Comparison of ENCODE assay signal across 18 cellular contexts in genomic region chr16:47657032-47657431, GRCh38.
DNase-seq lines count a peak whose midpoint lies in the region; ATAC-seq and TF ChIP-seq lines count a peak whose summit lies in the region.
"Had no signal": no experiment of that assay in that cellular context is flagged by ENCODE, and none has a peak within 500 bp of the region (broad histone marks: within the 10 kb centered on the region; RNA-seq: fewer than 3 reads in every experiment).

No MANE protein-coding gene starts in this region.

- POLR2A ChIA-PET in naive thymus-derived CD8-positive, alpha-beta T cell (lab: Charles Lee): no interaction called here
- POLR2A ChIA-PET in CD8-positive, alpha-beta memory T cell (lab: Charles Lee): no interaction called here

- no peaks in the 10 kb centered on the region for H3K4me1 Mint-ChIP-seq in neural crest cell
- no peaks in the 10 kb centered on the region for H3K4me1 Mint-ChIP-seq in naive thymus-derived CD8-positive, alpha-beta T cell
- H3K4me1 Mint-ChIP-seq in CD8-positive, alpha-beta memory T cell: no peaks in the 10 kb centered on the region
- H3K4me1 Mint-ChIP-seq: CD14-positive monocyte; CD4-positive, alpha-beta memory T cell had no signal

- H3K27ac Mint-ChIP-seq in neural crest cell (ENCODE audit: unreplicated experiment): peak overlapping the region; percentile 60
- peak overlapping the region in 1 of 10 donors; percentile 22 for H3K27ac Mint-ChIP-seq in naive thymus-derived CD8-positive, alpha-beta T cell
- peak overlapping the region in 2 of 8 donors; percentile 32 to 71 for H3K27ac Mint-ChIP-seq in CD8-positive, alpha-beta memory T cell

- TF ChIP-seq RAD21 in liver (IDR thresholded peaks at IDR 0.05): peak in 1 of 2 donors; percentile 8

- H3K27me3 Mint-ChIP-seq in neural crest cell (ENCODE audit: low read depth): no peaks in the 10 kb centered on the region
- H3K27me3 Mint-ChIP-seq in naive thymus-derived CD8-positive, alpha-beta T cell: no peaks in the 10 kb centered on the region
- no peaks in the 10 kb centered on the region for H3K27me3 Mint-ChIP-seq in CD8-positive, alpha-beta memory T cell
- H3K27me3 Mint-ChIP-seq: CD4-positive, alpha-beta memory T cell; CD4-positive, CD25-positive, alpha-beta regulatory T cell had no signal

- H3K9me3 ChIP-seq in liver (ENCODE audit: control insufficient read depth in 4 of 4, low read length in 3 of 4): no peaks in the 10 kb centered on the region
- H3K9me3 ChIP-seq in CD8-positive, alpha-beta memory T cell (ENCODE audit: low read length): no peaks in the 10 kb centered on the region
- H3K9me3 ChIP-seq: BE2C, BLaER1, Caco-2 had no signal

- WGBS in liver: 42% methylated on average over 3 of the region's 3 CpGs

- H3K9ac ChIP-seq in liver (ENCODE audit: low read depth in 1 of 2, low read length in 2 of 2): no peak overlapping the region
- H3K9ac ChIP-seq: BLaER1 had no signal

- no peak overlapping the region for H3K27ac ChIP-seq in liver (ENCODE audit: low read depth in 1 of 2, low read length in 2 of 2)
- H3K27ac ChIP-seq in CD8-positive, alpha-beta memory T cell (ENCODE audit: low read depth, low read length): no peak overlapping the region
- H3K27ac ChIP-seq: BLaER1 had no signal

- no peak overlapping the region for H3K4me3 ChIP-seq in liver (ENCODE audit: low read depth in 1 of 3, low read length in 3 of 3)
- no peak overlapping the region for H3K4me3 ChIP-seq in CD8-positive, alpha-beta memory T cell (ENCODE audit: low read length)
- H3K4me3 ChIP-seq: BLaER1 had no signal

- CTCF ChIA-PET in CD8-positive, alpha-beta memory T cell (lab: Charles Lee): no interaction called here

- peaks cover 0 to 26% (median 22%) of the 10 kb centered on the region in 4 donors for H3K36me3 ChIP-seq in liver (ENCODE audit: control insufficient read depth in 4 of 4, insufficient read depth in 3 of 4, low read depth in 1 of 4, low read length in 3 of 4)
- peaks cover 13% of the 10 kb centered on the region for H3K36me3 ChIP-seq in CD8-positive, alpha-beta memory T cell (ENCODE audit: insufficient read depth, low read length)

- no peaks in the 10 kb centered on the region for H3K27me3 ChIP-seq in liver (ENCODE audit: control insufficient read depth in 4 of 4, insufficient read depth in 4 of 4, low read length in 3 of 4)
- H3K27me3 ChIP-seq in CD8-positive, alpha-beta memory T cell (ENCODE audit: insufficient read depth, low read length, poor library complexity, severe bottlenecking): no peaks in the 10 kb centered on the region
- H3K27me3 ChIP-seq: BE2C, BLaER1 had no signal

- no peak for TF ChIP-seq CTCF in liver (IDR thresholded peaks at IDR 0.05; ENCODE audit: low read depth, low read length, missing input control)
- TF ChIP-seq CTCF in neural crest cell (conservative IDR thresholded peaks at IDR 0.05): no peak

- peak; percentile 76 for ATAC-seq in left lobe of liver
- no peak for ATAC-seq in naive thymus-derived CD8-positive, alpha-beta T cell
- ATAC-seq in HG03135 (IDR thresholded peaks at IDR 0.05; ENCODE audit: unreplicated experiment): no peak

- no peak overlapping the region for H3K4me3 Mint-ChIP-seq in neural crest cell
- H3K4me3 Mint-ChIP-seq in naive thymus-derived CD8-positive, alpha-beta T cell: no peak overlapping the region
- no peak overlapping the region for H3K4me3 Mint-ChIP-seq in CD8-positive, alpha-beta memory T cell
- H3K4me3 Mint-ChIP-seq: CD14-positive monocyte; CD4-positive, CD25-positive, alpha-beta regulatory T cell had no signal

- DNase-seq in left lobe of liver (ENCODE audit: low spot score) (no peak), neural crest cell (ENCODE audit: low read depth, low spot score) (no peak)
- no peak for DNase-seq in naive thymus-derived CD8-positive, alpha-beta T cell
- no peak for DNase-seq in CD8-positive, alpha-beta memory T cell
- DNase-seq: 8988T; ACHN; BE2C; C1 segment of cervical spinal cord; Caco-2; Calu3; CD4-positive, alpha-beta memory T cell; CD4-positive, CD25-positive, alpha-beta regulatory T cell; DMS79 treated with DMSO at 0.1 percent for 48 hours; GF-D8 had no signal

- H3K4me1 ChIP-seq in liver (ENCODE audit: control insufficient read depth in 4 of 4, insufficient read depth in 4 of 4, low read length in 3 of 4): peaks cover 2 to 8% (median 4%) of the 10 kb centered on the region in 4 donors
- no peaks in the 10 kb centered on the region for H3K4me1 ChIP-seq in CD8-positive, alpha-beta memory T cell (ENCODE audit: insufficient read depth, low read length)
- H3K4me1 ChIP-seq: BE2C, BLaER1, Caco-2 had no signal

- peaks cover 28% of the 10 kb centered on the region for H3K36me3 Mint-ChIP-seq in neural crest cell (ENCODE audit: low read depth)
- H3K36me3 Mint-ChIP-seq in naive thymus-derived CD8-positive, alpha-beta T cell: peaks cover 44 to 70% (median 64%) of the 10 kb centered on the region in 3 donors
- H3K36me3 Mint-ChIP-seq in CD8-positive, alpha-beta memory T cell: peaks cover 38 to 72% (median 56%) of the 10 kb centered on the region in 3 donors

- H3K9me3 Mint-ChIP-seq in neural crest cell: peaks cover 4% of the 10 kb centered on the region
- peaks cover 0 to 7% (median 0%) of the 10 kb centered on the region in 9 donors for H3K9me3 Mint-ChIP-seq in naive thymus-derived CD8-positive, alpha-beta T cell
- peaks cover 0 to 3% (median 0%) of the 10 kb centered on the region in 5 donors for H3K9me3 Mint-ChIP-seq in CD8-positive, alpha-beta memory T cell

TF ChIP-seq in liver, 16 proteins besides CTCF, POLR2A, EP300 and RAD21:
- TF ChIP-seq RXRA (IDR thresholded peaks at IDR 0.05) (peak in 1 of 2 donors; percentile 16), SP1 (IDR thresholded peaks at IDR 0.05) (no peak), YY1 (IDR thresholded peaks at IDR 0.05) (peak; percentile 15), HNF4A (conservative IDR thresholded peaks at IDR 0.05) (peak; percentile 54 to 62), NR2F2 (IDR thresholded peaks at IDR 0.05) (no peak)
- TF ChIP-seq, protein P1, sequence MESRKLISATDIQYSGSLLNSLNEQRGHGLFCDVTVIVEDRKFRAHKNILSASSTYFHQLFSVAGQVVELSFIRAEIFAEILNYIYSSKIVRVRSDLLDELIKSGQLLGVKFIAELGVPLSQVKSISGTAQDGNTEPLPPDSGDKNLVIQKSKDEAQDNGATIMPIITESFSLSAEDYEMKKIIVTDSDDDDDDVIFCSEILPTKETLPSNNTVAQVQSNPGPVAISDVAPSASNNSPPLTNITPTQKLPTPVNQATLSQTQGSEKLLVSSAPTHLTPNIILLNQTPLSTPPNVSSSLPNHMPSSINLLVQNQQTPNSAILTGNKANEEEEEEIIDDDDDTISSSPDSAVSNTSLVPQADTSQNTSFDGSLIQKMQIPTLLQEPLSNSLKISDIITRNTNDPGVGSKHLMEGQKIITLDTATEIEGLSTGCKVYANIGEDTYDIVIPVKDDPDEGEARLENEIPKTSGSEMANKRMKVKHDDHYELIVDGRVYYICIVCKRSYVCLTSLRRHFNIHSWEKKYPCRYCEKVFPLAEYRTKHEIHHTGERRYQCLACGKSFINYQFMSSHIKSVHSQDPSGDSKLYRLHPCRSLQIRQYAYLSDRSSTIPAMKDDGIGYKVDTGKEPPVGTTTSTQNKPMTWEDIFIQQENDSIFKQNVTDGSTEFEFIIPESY (IDR thresholded peaks at IDR 0.05): no peak
TF ChIP-seq in liver: peak in this region for 3.
